In genomic region chr14:20332946-20333782, GRCh38 we compare ENCODE assay signal across 1 cellular context.
A peak's percentile ranks its signal among the peaks of the same experiment; 100 is the strongest.
TF ChIP-seq lines count a peak whose summit lies in the region.

TSS of gene CCNB1IP1 (minus strand) at chr14:20333279. CDS start at chr14:20316523, 16,756 bp downstream.

TF ChIP-seq in GM12878, 131 proteins besides CTCF, POLR2A, EP300 and RAD21 (continued from another document):
- peak; percentile 82 for TF ChIP-seq PML (IDR thresholded peaks at IDR 0.05; ENCODE audit: low read length)
